Comparison of ENCODE assay signal across 9 cellular contexts in genomic region chr10:92594194-92594593, GRCh38. TPM values are rescaled to one million over a fixed set of nuclear protein-coding genes. Genes with fewer than 3 reads are reported as not detected.
DNase-seq lines count a peak whose midpoint lies in the region; ATAC-seq, FAIRE-seq and TF ChIP-seq lines count a peak whose summit lies in the region.
"Had no signal": no experiment of that assay in that cellular context is flagged by ENCODE, and none has a peak within 500 bp of the region (broad histone marks: within the 10 kb centered on the region; RNA-seq: fewer than 3 reads in every experiment).

No MANE protein-coding gene starts in this region.

- TF ChIP-seq EP300 in A549 (IDR thresholded peaks at IDR 0.05), result no peak

- H3K4me1 ChIP-seq in A549, result peaks cover 22% of the 10 kb centered on the region
- H3K4me1 ChIP-seq in foreskin keratinocyte, result peaks cover 8% of the 10 kb centered on the region
- peaks cover 22% of the 10 kb centered on the region for H3K4me1 ChIP-seq in body of pancreas

- peaks cover 30% of the 10 kb centered on the region for H3K36me3 Mint-ChIP-seq in T-helper 2 cell treated with Interferon-gamma antibody and Interleukin-4, amounts not matched to agents 5 μg/mL and 100 μg/mL, for 36 hours (ENCODE audit: low read depth)

- no peak for DNase-seq in A549 (ENCODE audit: low read depth in 1 of 2, low spot score in 1 of 2)
- DNase-seq in GM19239 (ENCODE audit: insufficient read length, low spot score), result no peak
- no peak for DNase-seq in T-helper 2 cell treated with Interferon-gamma antibody and Interleukin-4, amounts not matched to agents 5 μg/mL and 100 μg/mL, for 36 hours (ENCODE audit: low spot score)
- no peak for DNase-seq in foreskin keratinocyte
- no peak for DNase-seq in amniotic stem cell (lab: John Stamatoyannopoulos, UW)
- no peak for DNase-seq in body of pancreas
- DNase-seq in COLO668 (lab: John Stamatoyannopoulos, UW; ENCODE audit: unreplicated experiment), result no peak

- H3K4me3 ChIP-seq in A549 (peak overlapping the region; percentile 63), body of pancreas (no peak overlapping the region)

- ATAC-seq in A549 (no peak), foreskin keratinocyte (no peak), body of pancreas (no peak), HG02885 (IDR thresholded peaks at IDR 0.05; ENCODE audit: poor library complexity, unreplicated experiment) (no peak)
- ATAC-seq: activated CD4-positive, CD25-positive, alpha-beta regulatory T cell treated with anti-CD3 and anti-CD28 coated beads, Interleukin-2, amount 50 U/mL, for 24 hours had no signal

- no peak for TF ChIP-seq RAD21 in A549 (conservative IDR thresholded peaks at IDR 0.05 in 1 of 2, IDR thresholded peaks at IDR 0.05 in 1 of 2)

- H3K9me3 ChIP-seq in A549, result no peaks in the 10 kb centered on the region
- no peaks in the 10 kb centered on the region for H3K9me3 ChIP-seq in body of pancreas

- H3K27ac ChIP-seq in A549 (peak overlapping the region; percentile 95 to 96), foreskin keratinocyte (peak overlapping the region; percentile 91), body of pancreas (no peak overlapping the region)

- H3K27me3 Mint-ChIP-seq in T-helper 2 cell treated with Interferon-gamma antibody and Interleukin-4, amounts not matched to agents 5 μg/mL and 100 μg/mL, for 36 hours (ENCODE audit: low read depth), result no peaks in the 10 kb centered on the region

- WGBS in A549 (ENCODE audit: missing lambda C conversion rate), result 2% methylated on average over 3 of the region's 3 CpGs
- WGBS in body of pancreas, 2 donors, result 19 to 25% methylated on average over 3 of the region's 3 CpGs

- TF ChIP-seq POLR2A in A549 (IDR thresholded peaks at IDR 0.05; ENCODE audit: low read length), result no peak
- no peak for TF ChIP-seq POLR2A in body of pancreas (IDR thresholded peaks at IDR 0.05)

- POLR2A ChIA-PET in A549 (lab: Yijun Ruan, JAX), result no interaction called here

- peak overlapping the region; percentile 86 for H3K4me2 ChIP-seq in A549

- intact Hi-C loops in body of pancreas (cut with DNase I), result no loop called here

- peak overlapping the region; percentile 95 for H3K4me3 Mint-ChIP-seq in T-helper 2 cell treated with Interferon-gamma antibody and Interleukin-4, amounts not matched to agents 5 μg/mL and 100 μg/mL, for 36 hours

- H3K27me3 ChIP-seq in foreskin keratinocyte, result no peaks in the 10 kb centered on the region
- no peaks in the 10 kb centered on the region for H3K27me3 ChIP-seq in body of pancreas

- H3K27ac Mint-ChIP-seq in T-helper 2 cell treated with Interferon-gamma antibody and Interleukin-4, amounts not matched to agents 5 μg/mL and 100 μg/mL, for 36 hours, result peak overlapping the region; percentile 99

- FAIRE-seq in A549 (lab: Jason Lieb, UNC) (no peak), GM19239 (lab: Jason Lieb, UNC) (peak; percentile 65)

- peaks cover 46% of the 10 kb centered on the region for H3K4me1 Mint-ChIP-seq in T-helper 2 cell treated with Interferon-gamma antibody and Interleukin-4, amounts not matched to agents 5 μg/mL and 100 μg/mL, for 36 hours (ENCODE audit: low read depth)

- CTCF ChIA-PET in A549 (lab: Yijun Ruan, JAX), result interaction anchor here (0.6 to 1.1 kb wide), 2 partner anchors 10 to 19 kb away, joined by 3 read pairs; no protein-coding TSS in a partner anchor

- H3K9me3 Mint-ChIP-seq in T-helper 2 cell treated with Interferon-gamma antibody and Interleukin-4, amounts not matched to agents 5 μg/mL and 100 μg/mL, for 36 hours, result no peaks in the 10 kb centered on the region

- H3K36me3 ChIP-seq in body of pancreas (replicated peaks in 1 of 2; ENCODE audit: insufficient read depth in 1 of 2, low read depth in 2 of 2), result no peaks in the 10 kb centered on the region

- no peak for TF ChIP-seq CTCF in A549 (IDR thresholded peaks at IDR 0.05)
- no peak for TF ChIP-seq CTCF in foreskin keratinocyte (conservative IDR thresholded peaks at IDR 0.05)
- TF ChIP-seq CTCF in body of pancreas (IDR thresholded peaks at IDR 0.05), result no peak

TF ChIP-seq in A549, 52 proteins besides CTCF, POLR2A, EP300 and RAD21:
- TF ChIP-seq JUNB (IDR thresholded peaks at IDR 0.05), result no peak
- TF ChIP-seq MAFK (IDR thresholded peaks at IDR 0.05; ENCODE audit: partially characterized antibody), result no peak
- TF ChIP-seq ESRRA (IDR thresholded peaks at IDR 0.05; ENCODE audit: borderline replicate concordance, low read length), result no peak
- no peak for TF ChIP-seq CBX2 (IDR thresholded peaks at IDR 0.05; ENCODE audit: borderline replicate concordance, low read depth)
- TF ChIP-seq REST (IDR thresholded peaks at IDR 0.05), result no peak
- TF ChIP-seq MAZ (IDR thresholded peaks at IDR 0.05; ENCODE audit: borderline replicate concordance, low read depth, low read length), result no peak
- TF ChIP-seq PBX3 (IDR thresholded peaks at IDR 0.05), result no peak
- no peak for TF ChIP-seq ZNF302 (CRISPR knock-in tag; IDR thresholded peaks at IDR 0.05)
- TF ChIP-seq HOXA7 (CRISPR knock-in tag; IDR thresholded peaks at IDR 0.05), result no peak
- TF ChIP-seq HDAC2 (IDR thresholded peaks at IDR 0.05), result no peak
- no peak for TF ChIP-seq ZC3H11A (IDR thresholded peaks at IDR 0.05)
- TF ChIP-seq HOXB5 (CRISPR knock-in tag; IDR thresholded peaks at IDR 0.05), result no peak
- TF ChIP-seq SMC3 (IDR thresholded peaks at IDR 0.05), result no peak
- no peak for TF ChIP-seq GATA3 (IDR thresholded peaks at IDR 0.05; ENCODE audit: borderline replicate concordance)
- TF ChIP-seq CHD2 (IDR thresholded peaks at IDR 0.05; ENCODE audit: low read length, partially characterized antibody), result no peak
- TF ChIP-seq RCOR1 (IDR thresholded peaks at IDR 0.05; ENCODE audit: low read depth, low read length), result no peak
TF ChIP-seq in A549: peak in this region for 0.

RNA-seq across cellular contexts. Expression of gene KIF11, which starts 1.3 kb away (rescaled TPM):
- polyA plus RNA-seq in A549 (2011; rRNA removed), result 29.3 and 38.7 TPM in 2 replicates
- polyA plus RNA-seq in A549 (2012; cell fraction: cytosol; rRNA removed), result 9.9 and 10.2 TPM in 2 replicates
- 6.9 and 11.2 TPM in 2 replicates for polyA plus RNA-seq in A549 (2012; cell fraction: nucleus; rRNA removed)
- polyA plus RNA-seq in A549 (2017; fragmentation: RNase III; extraction: RNeasy Plus Mini Kit Qiagen cat#74134 plus additional on column Dnase treatment), result 31.0 to 37.9 TPM (median 32.5 TPM) in 3 replicates
- polyA minus RNA-seq in A549 (2011; rRNA and poly(A)+ RNA removed), result 10.0 and 10.7 TPM in 2 replicates
- 34.1 and 41.5 TPM in 2 replicates for total RNA-seq in foreskin keratinocyte
- 10.7 and 14.6 TPM in 2 replicates for polyA plus RNA-seq in foreskin keratinocyte
- total RNA-seq in body of pancreas, result under 1 TPM; 0.26 to 0.66 TPM

RNA-seq across cellular contexts. Expression of gene IDE, which starts 20.3 kb away (rescaled TPM):
- polyA plus RNA-seq in A549 (2011; rRNA removed), result 60.9 and 61.1 TPM in 2 replicates
- 8.8 and 10.7 TPM in 2 replicates for polyA plus RNA-seq in A549 (2012; cell fraction: cytosol; rRNA removed)
- polyA plus RNA-seq in A549 (2012; cell fraction: nucleus; rRNA removed), result 10.5 and 13.4 TPM in 2 replicates
- 24.8 to 25.1 TPM (median 25.0 TPM) in 3 replicates for polyA plus RNA-seq in A549 (2017; fragmentation: RNase III; extraction: RNeasy Plus Mini Kit Qiagen cat#74134 plus additional on column Dnase treatment)
- 50.6 and 54.9 TPM in 2 replicates for polyA minus RNA-seq in A549 (2011; rRNA and poly(A)+ RNA removed)
- 27.9 and 28.0 TPM in 2 replicates for total RNA-seq in foreskin keratinocyte
- polyA plus RNA-seq in foreskin keratinocyte, result 8.3 and 9.9 TPM in 2 replicates
- total RNA-seq in body of pancreas, result 10 to 100 TPM; 13.8 to 19.5 TPM

Comparison
In these comparisons a context has a peak if more than half of its experiments do, and no peak if none do; other contexts are left out.
1. H3K27ac ChIP-seq: peak in A549 (2 of 2) and foreskin keratinocyte (single experiment); none in body of pancreas (0 of 4).
2. RNA of gene KIF11, which starts 1.3 kb away (total RNA-seq): 34.1 to 41.5 TPM in foreskin keratinocyte; 0.26 to 0.66 TPM in body of pancreas; every median in the first group is over 10 times any median in the second.